Comparison of ENCODE assay signal across 22 cellular contexts in the genomic region with DNA sequence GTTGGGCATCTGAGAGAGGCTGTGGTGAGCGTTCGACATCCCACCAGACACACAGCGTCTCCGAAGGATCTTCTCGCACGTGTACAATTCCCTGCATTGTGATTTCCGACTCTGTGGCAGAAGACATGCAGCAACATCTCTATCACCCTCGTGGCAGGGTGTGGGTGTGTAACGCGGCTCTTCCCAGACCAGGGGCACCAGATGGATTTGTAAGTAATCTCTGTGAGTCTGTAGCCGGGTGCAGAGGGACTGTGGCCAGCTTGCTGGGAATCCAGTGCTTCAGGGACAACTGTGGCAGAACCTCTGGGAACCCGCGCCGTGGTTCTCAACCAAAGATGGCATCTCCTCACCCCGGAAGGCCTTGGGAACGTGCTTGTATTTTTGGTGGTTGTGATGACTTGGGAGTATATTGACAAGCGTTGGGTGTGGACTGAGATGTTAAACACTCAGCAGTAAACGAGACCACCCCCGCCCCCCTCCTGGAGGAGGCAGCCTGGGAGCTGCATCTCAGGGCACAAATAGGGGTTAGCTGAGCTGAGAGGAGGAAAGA. TPM values are rescaled to one million over a fixed set of nuclear protein-coding genes. Genes with fewer than 3 reads are reported as not detected.
"Had no signal": no experiment of that assay in that cellular context is flagged by ENCODE, and none has a peak within 500 bp of the region (broad histone marks: within the 10 kb centered on the region; RNA-seq: fewer than 3 reads in every experiment).

No MANE protein-coding gene starts in this region.

- H3K9me3 ChIP-seq: ascending aorta, vagina had no signal

- H3K4me1 ChIP-seq: ascending aorta, tibial nerve, vagina had no signal

- H3K4me3 ChIP-seq: ascending aorta, tibial nerve, vagina had no signal

- H3K27me3 ChIP-seq: ascending aorta, vagina had no signal

- ATAC-seq: activated T-cell treated with anti-CD3 and anti-CD28 coated beads, Interleukin-2, amount 50 U/mL, for 72 hours; naive thymus-derived CD4-positive, alpha-beta T cell; T-helper 17 cell had no signal

- FAIRE-seq: frontal cortex had no signal

- H3K36me3 ChIP-seq: ascending aorta, tibial nerve, vagina had no signal

- H3K27ac ChIP-seq: ascending aorta, tibial nerve, vagina, VCaP had no signal

- DNase-seq: activated CD4-positive, alpha-beta T cell treated with anti-CD3 and anti-CD28 coated beads for 1 hour; activated CD8-positive, alpha-beta memory T cell treated with anti-CD3 and anti-CD28 coated beads for 24 hours; activated effector memory CD4-positive, alpha-beta T cell treated with anti-CD3 and anti-CD28 coated beads, Interleukin-2, amount 50 U/mL, for 16 hours; activated naive CD4-positive, alpha-beta T cell treated with anti-CD3 and anti-CD28 coated beads, Interleukin-2, amount 50 U/mL, for 16 hours; activated T-cell treated with anti-CD3 and anti-CD28 coated beads, Interleukin-2, amount 50 U/mL, for 72 hours; cortex of kidney; effector CD4-positive, alpha-beta T cell; kidney glomerular epithelial cell; mesendoderm; naive thymus-derived CD4-positive, alpha-beta T cell; nucleus accumbens; retina; T-helper 17 cell had no signal

RNA-seq across cellular contexts. Expression of a gene that starts 21.2 kb away (rescaled TPM):
- total RNA-seq: activated T-cell treated with anti-CD3 and anti-CD28 coated beads, Interleukin-2, amount 50 U/mL, for 72 hours; ascending aorta; frontal cortex; liver; mucosa of gallbladder; naive thymus-derived CD4-positive, alpha-beta T cell; skeletal muscle tissue; T-helper 17 cell; tibial nerve; vagina had no signal
- polyA plus RNA-seq: esophagus; liver; naive thymus-derived CD4-positive, alpha-beta T cell had no signal
